ENCODE assay signal across 1 cellular context in genomic region chr16:68592466-68593337, GRCh38.
TF ChIP-seq lines count a peak whose summit lies in the region.

No MANE protein-coding gene starts in this region.

TF ChIP-seq in HCT116, 20 proteins besides CTCF, POLR2A, EP300 and RAD21:
- no peak for TF ChIP-seq TCF7L2 (IDR thresholded peaks at IDR 0.05; ENCODE audit: borderline replicate concordance, extremely low read depth, insufficient read depth, insufficient read length)
- TF ChIP-seq SRF (IDR thresholded peaks at IDR 0.05; ENCODE audit: low read depth), result no peak
- TF ChIP-seq SIN3A (IDR thresholded peaks at IDR 0.05; ENCODE audit: low read depth), result no peak
- TF ChIP-seq EZH2 (IDR thresholded peaks at IDR 0.05), result no peak
- TF ChIP-seq CBX3 (IDR thresholded peaks at IDR 0.05; ENCODE audit: low read depth), result 0 out of 2 replicates have a peak, but pooled peaks have one; percentile 12
TF ChIP-seq in HCT116: peak in this region for 1.
